Comparison of ENCODE assay signal across 13 cellular contexts in genomic region chr17:73043686-73044581, GRCh38. TPM values are rescaled to one million over a fixed set of nuclear protein-coding genes. Genes with fewer than 3 reads are reported as not detected.
DNase-seq lines count a peak whose midpoint lies in the region; ATAC-seq, FAIRE-seq and TF ChIP-seq lines count a peak whose summit lies in the region.
"Had no signal": no experiment of that assay in that cellular context is flagged by ENCODE, and none has a peak within 500 bp of the region (broad histone marks: within the 10 kb centered on the region; RNA-seq: fewer than 3 reads in every experiment).

No MANE protein-coding gene starts in this region.

- H3K4me1 ChIP-seq in mammary epithelial cell (ENCODE audit: insufficient read depth, low read length): peaks cover 6% of the 10 kb centered on the region

- H3K9me3 ChIP-seq in mammary epithelial cell (replicated peaks; ENCODE audit: insufficient read depth, low read length): no peaks in the 10 kb centered on the region
- H3K9me3 ChIP-seq: sigmoid colon had no signal

- H4K20me1 ChIP-seq in mammary epithelial cell (ENCODE audit: insufficient read depth, low read length): no peaks in the 10 kb centered on the region

- no peaks in the 10 kb centered on the region for H3K36me3 ChIP-seq in mammary epithelial cell (ENCODE audit: insufficient read depth, low read length)
- H3K36me3 ChIP-seq: sigmoid colon, WERI-Rb-1 had no signal

- no peak for DNase-seq in Right ventricle myocardium superior
- DNase-seq in cardiac septum (ENCODE audit: low spot score): no peak
- peak; percentile 53 for DNase-seq in mammary epithelial cell
- DNase-seq in hepatic stellate cell (ENCODE audit: low spot score): peak; percentile 31
- DNase-seq in urothelium cell line (ENCODE audit: low spot score): no peak
- no peak for DNase-seq in Kasumi-1 (lab: John Stamatoyannopoulos, UW)
- no peak for DNase-seq in cerebellum (ENCODE audit: low spot score)
- DNase-seq: amygdala, NCI-H526 treated with DMSO at 0.1 percent for 48 hours, sigmoid colon, WERI-Rb-1 had no signal

- CTCF ChIA-PET in mammary epithelial cell (lab: Charles Lee; ENCODE audit: low non-redundant PET): no interaction called here

- TF ChIP-seq CTCF in mammary epithelial cell (conservative IDR thresholded peaks at IDR 0.05 in 1 of 2, IDR thresholded peaks at IDR 0.05 in 1 of 2; ENCODE audit: extremely low read depth in 1 of 2, insufficient read depth in 1 of 2, low read depth in 1 of 2, low read length in 2 of 2): no peak

- H3K79me2 ChIP-seq in mammary epithelial cell (ENCODE audit: insufficient read depth, low read length): no peaks in the 10 kb centered on the region

- no peak overlapping the region for H3K4me3 ChIP-seq in mammary epithelial cell (replicated peaks in 1 of 3; ENCODE audit: insufficient read depth in 1 of 3, low read depth in 2 of 3, low read length in 3 of 3)
- H3K4me3 ChIP-seq: sigmoid colon had no signal

- FAIRE-seq in urothelium cell line (lab: Jason Lieb, UNC): peak; percentile 68

- 59% methylated on average over 8 of the region's 8 CpGs for WGBS in mammary epithelial cell (ENCODE audit: low coverage, missing lambda C conversion rate)

- ATAC-seq in Right ventricle myocardium superior (ENCODE audit: poor library complexity) (peak; percentile 70), GM18517 (IDR thresholded peaks at IDR 0.05; ENCODE audit: unreplicated experiment) (no peak)

- H3K4me2 ChIP-seq in mammary epithelial cell (ENCODE audit: insufficient read depth, low read depth, low read length): peak overlapping the region; percentile 13

- dilution Hi-C loops in mammary epithelial cell (cut with HindIII; ENCODE audit: low sequenced_read_pairs): no loop called here

- intact Hi-C loops in Right ventricle myocardium superior (cut with DNase I) (no loop called here), cardiac septum (cut with DNase I) (no loop called here), mammary epithelial cell (cut with micrococcal nuclease) (no loop called here)

- no TSS peak for BruUV-seq in mammary epithelial cell (replicated peaks; lab: Mats Ljungman, UMichigan)

- no peak overlapping the region for H3K27ac ChIP-seq in mammary epithelial cell (ENCODE audit: insufficient read depth, low read depth, low read length)
- H3K27ac ChIP-seq: epithelial cell of prostate, WERI-Rb-1 had no signal

- no peaks in the 10 kb centered on the region for H3K27me3 ChIP-seq in mammary epithelial cell (ENCODE audit: insufficient read depth, low read length)
- H3K27me3 ChIP-seq: sigmoid colon had no signal

- in situ Hi-C loops in mammary epithelial cell (cut with MboI; ENCODE audit: low sequenced_read_pairs in 2 of 2): no loop called here

- H3K9ac ChIP-seq in mammary epithelial cell (ENCODE audit: insufficient read depth, low read length): no peak overlapping the region

- H2AFZ ChIP-seq in mammary epithelial cell (ENCODE audit: low read depth, low read length): no peak overlapping the region

RNA-seq across cellular contexts. Expression of gene SLC39A11, which starts 48.6 kb away (rescaled TPM):
- total RNA-seq in Right ventricle myocardium superior (5.5 TPM), cardiac septum (7.2 TPM), mammary epithelial cell (10 to 100 TPM; 20.0 to 24.8 TPM), cerebellum (8.0 TPM)
- polyA plus RNA-seq in mammary epithelial cell: 7.6 TPM
- 45.6 TPM for polyA minus RNA-seq in mammary epithelial cell

Comparison
In these comparisons a context has a peak if more than half of its experiments do, and no peak if none do; other contexts are left out.
1. DNase-seq: peak in mammary epithelial cell (single experiment) and hepatic stellate cell (single experiment); none in Right ventricle myocardium superior (single experiment), cardiac septum (single experiment), urothelium cell line (single experiment), Kasumi-1 (0 of 2) and cerebellum (single experiment).